15 cellular contexts compared by ENCODE assay signal in the genomic region with DNA sequence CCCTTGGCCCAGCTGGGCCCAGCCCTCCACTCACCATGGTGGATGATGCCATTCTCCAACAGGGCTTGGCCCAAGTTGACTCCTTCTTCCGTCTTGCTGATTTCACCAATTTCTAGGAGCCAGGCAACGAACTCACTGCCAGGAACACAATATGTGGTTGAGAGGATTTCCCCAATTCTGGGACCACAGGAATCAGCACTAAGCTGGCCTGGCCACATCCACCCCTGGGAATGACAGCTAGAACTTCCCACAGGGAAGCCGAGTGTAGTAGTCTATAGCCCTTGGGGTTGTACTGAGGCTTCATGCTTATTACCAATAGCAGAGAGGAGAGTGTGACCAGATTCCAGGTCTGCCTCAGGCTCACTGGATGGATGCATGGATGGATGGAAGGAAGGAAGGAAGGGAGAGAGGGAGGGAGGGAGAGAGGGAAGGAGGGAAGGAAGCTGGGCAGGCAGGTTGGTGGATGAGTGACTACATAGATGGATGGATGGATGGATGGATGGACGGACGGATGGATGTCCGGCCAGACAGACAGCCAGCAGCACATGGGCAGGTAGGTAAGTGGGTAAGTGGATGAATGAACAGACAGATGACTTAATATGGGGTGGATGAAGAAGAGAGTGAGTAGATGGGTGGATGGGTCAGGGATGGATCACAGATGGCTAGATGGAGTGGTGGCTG.
"Had no signal": no experiment of that assay in that cellular context is flagged by ENCODE, and none has a peak within 500 bp of the region (broad histone marks: within the 10 kb centered on the region; RNA-seq: fewer than 3 reads in every experiment).

No MANE protein-coding gene starts in this region.

- H3K4me3 ChIP-seq: esophagus squamous epithelium, heart left ventricle, left lung, thyroid gland had no signal

- ATAC-seq: heart left ventricle, left lung, sciatic nerve, T-cell, WTC11 had no signal

- H3K9me3 ChIP-seq: esophagus squamous epithelium, heart left ventricle, left lung, thyroid gland had no signal

- H3K27me3 ChIP-seq: brain microvascular endothelial cell, heart left ventricle, left lung, thyroid gland had no signal

- DNase-seq: activated CD4-positive, alpha-beta T cell treated with anti-CD3 and anti-CD28 coated beads for 48 hours; activated naive CD4-positive, alpha-beta T cell treated with Interleukin-2 at 50 U/mL for 16 hours; brain microvascular endothelial cell; cerebellar nuclear complex; esophagus squamous epithelium; foreskin melanocyte; heart left ventricle; islet precursor cell; left lung; stimulated activated CD4-positive, alpha-beta T cell treated with anti-CD3 and anti-CD28 coated beads, Interleukin-4, amount 100 ng/mL, for 1 hour; stimulated activated CD8-positive, alpha-beta memory T cell treated with anti-CD3 and anti-CD28 coated beads, Interleukin-4, amount 100 ng/mL, for 48 hours; T-cell; thyroid gland had no signal

- H3K27ac ChIP-seq: brain microvascular endothelial cell had no signal
